ENCODE assay signal across 14 cellular contexts in the genomic region with DNA sequence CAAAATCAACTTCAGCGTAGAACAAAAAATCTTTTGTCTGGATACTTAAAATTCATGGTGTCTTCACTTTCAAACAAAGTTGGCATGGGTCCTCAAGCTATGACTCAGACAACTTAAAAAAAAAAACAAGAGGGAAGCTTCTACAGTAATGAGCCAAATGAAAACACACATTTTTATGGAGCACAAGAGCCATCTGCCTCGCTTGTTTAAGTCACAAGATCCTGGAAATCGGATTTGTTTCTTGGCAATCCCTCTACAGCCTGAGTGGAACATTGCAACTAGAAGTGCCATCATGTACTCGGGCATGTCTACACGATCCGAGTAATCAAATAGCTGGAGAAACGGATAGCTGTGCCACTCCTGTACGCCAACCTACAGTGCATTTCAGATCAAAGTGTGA. TPM values are rescaled to one million over a fixed set of nuclear protein-coding genes. Genes with fewer than 3 reads are reported as not detected.
DNase-seq lines count a peak whose midpoint lies in the region; ATAC-seq, FAIRE-seq and TF ChIP-seq lines count a peak whose summit lies in the region.
"Had no signal": no experiment of that assay in that cellular context is flagged by ENCODE, and none has a peak within 500 bp of the region (broad histone marks: within the 10 kb centered on the region; RNA-seq: fewer than 3 reads in every experiment).

No MANE protein-coding gene starts in this region.

- no peak for DNase-seq in D721Med (ENCODE audit: insufficient read length, low spot score)
- peak; percentile 83 for DNase-seq in M059J (ENCODE audit: low read depth)
- DNase-seq in pons (ENCODE audit: low spot score): peak; percentile 73
- DNase-seq in stimulated activated CD8-positive, alpha-beta memory T cell treated with anti-CD3 and anti-CD28 coated beads, Interleukin-4, amount 100 ng/mL, for 48 hours: no peak
- no peak for DNase-seq in activated T-cell treated with anti-CD3 and anti-CD28 coated beads, Interleukin-2, amount 50 U/mL, for 4 hours
- DNase-seq: activated CD4-positive, alpha-beta T cell treated with anti-CD3 and anti-CD28 coated beads for 1 hour; activated naive CD4-positive, alpha-beta T cell; effector CD4-positive, alpha-beta T cell; naive B cell; NCI-H1694; stimulated activated naive CD4-positive, alpha-beta T cell treated with Interleukin-2 at 50 U/mL for 16 hours had no signal

- no peaks in the 10 kb centered on the region for H3K9me3 Mint-ChIP-seq in activated T-cell treated with anti-CD3 and anti-CD28 coated beads, Interleukin-2, amount 50 U/mL, for 4 hours

- H3K4me3 Mint-ChIP-seq in activated T-cell treated with anti-CD3 and anti-CD28 coated beads, Interleukin-2, amount 50 U/mL, for 4 hours: no peak overlapping the region
- H3K4me3 Mint-ChIP-seq: naive B cell had no signal

- no peak for ATAC-seq in HG03354 (IDR thresholded peaks at IDR 0.05; ENCODE audit: poor library complexity, severe bottlenecking, unreplicated experiment)
- ATAC-seq in GM21447 (IDR thresholded peaks at IDR 0.05; ENCODE audit: unreplicated experiment): no peak
- ATAC-seq in activated T-cell treated with anti-CD3 and anti-CD28 coated beads, Interleukin-2, amount 50 U/mL, for 4 hours: no peak

- no peaks in the 10 kb centered on the region for H3K27me3 Mint-ChIP-seq in activated T-cell treated with anti-CD3 and anti-CD28 coated beads, Interleukin-2, amount 50 U/mL, for 4 hours (ENCODE audit: low read depth)
- H3K27me3 Mint-ChIP-seq: naive B cell had no signal

- FAIRE-seq in D721Med (lab: Jason Lieb, UNC): peak; percentile 69

- peak overlapping the region; percentile 41 for H3K27ac ChIP-seq in cingulate gyrus (ENCODE audit: low read depth, low read length)

- no peak for TF ChIP-seq CTCF in D721Med (IDR thresholded peaks at IDR 0.05; ENCODE audit: insufficient read depth, missing control alignments)

- no peaks in the 10 kb centered on the region for H3K4me1 Mint-ChIP-seq in activated T-cell treated with anti-CD3 and anti-CD28 coated beads, Interleukin-2, amount 50 U/mL, for 4 hours (ENCODE audit: low read depth)

- peaks cover 15% of the 10 kb centered on the region for H3K36me3 Mint-ChIP-seq in activated T-cell treated with anti-CD3 and anti-CD28 coated beads, Interleukin-2, amount 50 U/mL, for 4 hours (ENCODE audit: insufficient read depth)

RNA-seq across cellular contexts. Expression of a gene that starts 22.6 kb away (rescaled TPM):
- total RNA-seq in M059J (2014; rRNA removed; shearing (Covaris generic)): 316 and 327 TPM in 2 replicates
- total RNA-seq in activated T-cell treated with anti-CD3 and anti-CD28 coated beads, Interleukin-2, amount 50 U/mL, for 4 hours: 10 to 100 TPM; 31.6 to 37.2 (median 32.4) TPM

Comparison
In these comparisons a context has a peak if more than half of its experiments do, and no peak if none do; other contexts are left out.
1. DNase-seq: peak in M059J (single experiment) and pons (single experiment); none in D721Med (single experiment), stimulated activated CD8-positive, alpha-beta memory T cell treated with anti-CD3 and anti-CD28 coated beads, Interleukin-4, amount 100 ng/mL, for 48 hours (single experiment) and activated T-cell treated with anti-CD3 and anti-CD28 coated beads, Interleukin-2, amount 50 U/mL, for 4 hours (single experiment).